Comparison of ENCODE assay signal across 1 cellular context in the genomic region with DNA sequence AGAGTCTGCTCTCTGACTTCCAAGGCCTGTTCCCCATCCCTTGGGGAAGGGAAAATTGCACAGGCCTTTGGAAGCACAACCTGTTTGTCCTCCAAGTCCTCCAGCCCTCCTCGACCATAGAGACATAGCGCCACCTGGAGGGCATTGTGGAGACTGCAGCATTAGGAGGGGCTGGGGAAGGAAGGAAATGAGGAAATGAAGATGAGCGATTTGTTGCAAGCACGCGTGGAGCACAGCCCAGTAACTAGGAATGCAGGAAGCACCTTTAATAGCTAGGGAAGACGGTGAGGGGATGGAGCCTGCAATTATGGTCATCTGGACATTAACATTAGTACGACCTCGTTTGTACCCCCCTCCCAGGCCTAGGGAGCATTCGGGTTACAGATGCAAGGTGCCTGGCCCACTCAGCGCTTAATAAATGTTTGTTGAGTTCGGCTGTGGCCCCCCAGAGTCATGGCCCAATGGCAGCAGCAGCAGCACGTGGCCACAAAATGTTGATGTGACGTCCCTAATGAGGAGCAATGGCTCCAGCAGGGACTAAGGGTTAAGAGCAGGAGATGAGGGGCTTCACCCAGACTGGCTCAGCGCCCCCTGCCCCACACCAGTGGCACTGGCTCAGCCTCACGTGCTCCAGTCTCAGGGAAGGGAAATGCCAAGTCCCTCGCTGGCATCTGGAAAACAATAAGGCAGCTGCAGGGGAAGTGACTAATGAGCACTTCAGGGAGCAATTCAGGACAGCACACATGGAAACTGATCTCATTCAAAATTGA.
TF ChIP-seq lines count a peak whose summit lies in the region.

No MANE protein-coding gene starts in this region.

TF ChIP-seq in endothelial cell of umbilical vein, 7 proteins besides CTCF, POLR2A, EP300 and RAD21 (continued from another document):
- TF ChIP-seq JUN (IDR thresholded peaks at IDR 0.05; ENCODE audit: borderline replicate concordance, insufficient read depth, insufficient read length, low read depth): peak; percentile 90
- peak; percentile 90 for TF ChIP-seq POLR2AphosphoS5 (IDR thresholded peaks at IDR 0.05; ENCODE audit: insufficient read depth, low read depth, low read length)
- no peak for TF ChIP-seq GATA2 (IDR thresholded peaks at IDR 0.05; ENCODE audit: insufficient read depth, insufficient read length, low read depth, low read length)
- TF ChIP-seq, protein P1, sequence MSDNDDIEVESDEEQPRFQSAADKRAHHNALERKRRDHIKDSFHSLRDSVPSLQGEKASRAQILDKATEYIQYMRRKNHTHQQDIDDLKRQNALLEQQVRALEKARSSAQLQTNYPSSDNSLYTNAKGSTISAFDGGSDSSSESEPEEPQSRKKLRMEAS (IDR thresholded peaks at IDR 0.05; ENCODE audit: insufficient read depth, insufficient read length): peak; percentile 63
